Comparison of ENCODE assay signal across 13 cellular contexts in the genomic region with DNA sequence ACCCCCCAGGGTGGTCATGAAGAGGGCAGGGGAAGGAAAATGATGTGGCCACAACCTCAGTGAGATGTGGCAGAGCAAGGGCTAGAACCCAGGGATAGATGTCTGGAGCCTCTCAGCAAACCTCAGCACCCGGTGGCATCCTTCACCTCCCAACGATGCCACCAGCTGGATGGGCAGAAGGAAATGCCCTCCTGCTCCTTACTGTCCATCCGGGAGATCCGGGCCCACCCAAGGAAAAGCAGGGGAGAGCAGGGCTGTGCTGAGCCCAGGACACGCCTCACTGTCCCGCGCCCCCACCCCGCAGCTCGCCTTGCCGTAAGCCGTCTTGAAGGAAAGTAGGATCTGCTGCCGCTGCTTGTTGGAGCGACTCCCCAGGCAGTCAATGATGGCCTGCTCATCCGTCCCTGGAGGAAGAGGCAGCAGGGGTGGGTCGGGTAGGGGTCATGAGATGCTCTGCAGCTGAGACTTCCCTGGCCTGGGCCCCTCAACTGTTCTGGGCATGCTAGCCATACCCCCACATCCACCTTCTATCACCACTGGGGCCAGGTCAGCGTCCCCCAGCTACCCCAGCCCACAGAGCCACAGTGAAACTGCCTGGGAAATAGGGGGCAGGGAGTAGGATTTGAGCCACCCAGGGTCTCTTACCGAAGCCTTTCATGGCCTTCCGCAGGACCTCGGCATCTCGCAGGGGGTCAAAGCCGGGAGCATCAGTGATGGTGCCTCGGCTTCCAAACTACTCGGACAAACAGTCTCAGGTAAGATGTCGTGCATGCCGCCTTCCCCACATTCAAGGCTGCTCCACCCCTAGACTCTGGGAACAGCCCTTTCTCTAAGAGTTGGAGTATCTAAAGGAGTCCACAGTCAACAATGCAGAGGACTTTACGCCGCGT. TPM values are rescaled to one million over a fixed set of nuclear protein-coding genes. Genes with fewer than 3 reads are reported as not detected.
A peak's percentile ranks its signal among the peaks of the same experiment; 100 is the strongest.
DNase-seq lines count a peak whose midpoint lies in the region; ATAC-seq and TF ChIP-seq lines count a peak whose summit lies in the region.
"Had no signal": no experiment of that assay in that cellular context is flagged by ENCODE, and none has a peak within 500 bp of the region (broad histone marks: within the 10 kb centered on the region; RNA-seq: fewer than 3 reads in every experiment).

No MANE protein-coding gene starts in this region.

- H3K27ac ChIP-seq in coronary artery (peak overlapping the region; percentile 55 to 91), transverse colon (peak overlapping the region; percentile 18 to 75 (median 66))

- no peaks in the 10 kb centered on the region for H3K27me3 ChIP-seq in transverse colon
- H3K27me3 ChIP-seq: cardiac muscle cell had no signal

- H3K4me1 Mint-ChIP-seq in activated T-cell treated with anti-CD3 and anti-CD28 coated beads, Interleukin-2, amount 50 U/mL, for 24 hours (ENCODE audit: low read depth): peaks cover 13% of the 10 kb centered on the region
- H3K4me1 Mint-ChIP-seq in natural killer cell: peaks cover 32% of the 10 kb centered on the region in 2 donors

- no peak for TF ChIP-seq POLR2A in transverse colon (IDR thresholded peaks at IDR 0.05)

- H3K4me3 Mint-ChIP-seq in activated T-cell treated with anti-CD3 and anti-CD28 coated beads, Interleukin-2, amount 50 U/mL, for 24 hours: no peak overlapping the region
- no peak overlapping the region for H3K4me3 Mint-ChIP-seq in natural killer cell

- H3K27ac Mint-ChIP-seq in activated T-cell treated with anti-CD3 and anti-CD28 coated beads, Interleukin-2, amount 50 U/mL, for 24 hours: peak overlapping the region; percentile 85
- H3K27ac Mint-ChIP-seq in natural killer cell: peak overlapping the region; percentile 32 to 66

- no peaks in the 10 kb centered on the region for H3K27me3 Mint-ChIP-seq in activated T-cell treated with anti-CD3 and anti-CD28 coated beads, Interleukin-2, amount 50 U/mL, for 24 hours
- H3K27me3 Mint-ChIP-seq in natural killer cell (ENCODE audit: low read depth in 2 of 2): no peaks in the 10 kb centered on the region

- 90 to 92% methylated on average over 4 to 28 of the region's 28 CpGs for WGBS in transverse colon (ENCODE audit: low coverage in 1 of 2), 2 donors

- H3K36me3 Mint-ChIP-seq in activated T-cell treated with anti-CD3 and anti-CD28 coated beads, Interleukin-2, amount 50 U/mL, for 24 hours (ENCODE audit: low read depth): peaks cover 92% of the 10 kb centered on the region
- H3K36me3 Mint-ChIP-seq in natural killer cell: peaks cover 8% of the 10 kb centered on the region

- intact Hi-C loops in natural killer cell (cut with micrococcal nuclease) (no loop called here), transverse colon (cut with DNase I; ENCODE audit: low total_unique reads) (no loop called here)

- H3K9me3 ChIP-seq in transverse colon: no peaks in the 10 kb centered on the region

- in situ Hi-C loops in transverse colon (cut with MboI; ENCODE audit: low pct_ligation_motif_present in 1 of 4, low pct_unique_long_range_greater_than_20kb in 1 of 4, low sequenced_read_pairs in 3 of 4): no loop called here

- DNase-seq in activated T-cell treated with anti-CD3 and anti-CD28 coated beads, Interleukin-2, amount 50 U/mL, for 24 hours: no peak
- no peak for DNase-seq in activated T-cell treated with anti-CD3 and anti-CD28 coated beads, Interleukin-2, amount 50 U/mL, for 48 hours
- DNase-seq in coronary artery (ENCODE audit: low spot score) (no peak), natural killer cell (no peak), transverse colon (no peak), NCI-H187 treated with DMSO at 0.1 percent for 48 hours (lab: John Stamatoyannopoulos, UW) (no peak), NCI-H1436 (lab: John Stamatoyannopoulos, UW) (no peak), DMS 273 treated with DMSO at 0.1 percent for 48 hours (lab: John Stamatoyannopoulos, UW) (no peak)
- DNase-seq: activated T-cell treated with anti-CD3 and anti-CD28 coated beads for 4 hours; nucleus accumbens; OCI-M1; stimulated activated CD4-positive, alpha-beta T cell treated with anti-CD3 and anti-CD28 coated beads, Interleukin-2, amount 100 ng/mL, for 48 hours had no signal

- peaks cover 0 to 25% (median 12%) of the 10 kb centered on the region in 4 donors for H3K36me3 ChIP-seq in transverse colon

- no peak overlapping the region for H3K4me3 ChIP-seq in coronary artery
- H3K4me3 ChIP-seq in transverse colon: no peak overlapping the region
- H3K4me3 ChIP-seq: cardiac muscle cell had no signal

- no peak for TF ChIP-seq EP300 in transverse colon (IDR thresholded peaks at IDR 0.05; ENCODE audit: low read depth)

- H3K9me3 Mint-ChIP-seq in activated T-cell treated with anti-CD3 and anti-CD28 coated beads, Interleukin-2, amount 50 U/mL, for 24 hours: no peaks in the 10 kb centered on the region
- H3K9me3 Mint-ChIP-seq in natural killer cell: no peaks in the 10 kb centered on the region

- TF ChIP-seq CTCF in coronary artery (IDR thresholded peaks at IDR 0.05): no peak
- TF ChIP-seq CTCF in natural killer cell (IDR thresholded peaks at IDR 0.05): no peak
- TF ChIP-seq CTCF in transverse colon (IDR thresholded peaks at IDR 0.05): no peak

- H3K4me1 ChIP-seq in transverse colon: peaks cover 30 to 76% (median 42%) of the 10 kb centered on the region in 4 donors

- ATAC-seq in natural killer cell: no peak

RNA-seq across cellular contexts. Expression of a gene that starts 34.3 kb away (rescaled TPM):
- total RNA-seq in natural killer cell (not detected), transverse colon (1 to 10 TPM in 3 of 4 donors, not detected in 1; 1.7 to 6.6 (median 5.7) TPM)
- total RNA-seq: cardiac muscle cell had no signal

RNA-seq across cellular contexts. Expression of a gene that starts 38.5 kb away (rescaled TPM):
- 100 to 1,000 TPM; 213 to 264 (median 245) TPM for total RNA-seq in natural killer cell
- total RNA-seq in transverse colon: 100 to 1,000 TPM; 134 to 247 (median 219) TPM
